ENCODE assay signal across 16 cellular contexts in genomic region chr16:49766280-49766679, GRCh38.
"Had no signal": no experiment of that assay in that cellular context is flagged by ENCODE, and none has a peak within 500 bp of the region (broad histone marks: within the 10 kb centered on the region; RNA-seq: fewer than 3 reads in every experiment).

No MANE protein-coding gene starts in this region.

- H3K9me3 ChIP-seq: adrenal gland, prostate gland, sigmoid colon, upper lobe of left lung had no signal

- H3K4me3 Mint-ChIP-seq: activated B cell treated with CpG ODN at 0.5 μM for 24 hours; activated CD4-positive, alpha-beta T cell treated with anti-CD3 and anti-CD28 coated beads, Interleukin-2, amount 10 ng/mL, durations not matched to agents 7 days and 5 days; T-helper 1 cell treated with Interleukin-12 subunit alpha and Interleukin-12 subunit beta and Interleukin-4 antibody, amounts not matched to agents 30 μg/mL and 1 μg/mL, for 36 hours had no signal

- H3K27me3 Mint-ChIP-seq: activated B cell treated with CpG ODN at 0.5 μM for 24 hours; activated CD4-positive, alpha-beta T cell treated with anti-CD3 and anti-CD28 coated beads, Interleukin-2, amount 10 ng/mL, durations not matched to agents 7 days and 5 days had no signal

- H3K27ac Mint-ChIP-seq: activated B cell treated with CpG ODN at 0.5 μM for 24 hours; activated CD4-positive, alpha-beta T cell treated with anti-CD3 and anti-CD28 coated beads, Interleukin-2, amount 10 ng/mL, durations not matched to agents 7 days and 5 days; T-helper 1 cell treated with Interleukin-12 subunit alpha and Interleukin-12 subunit beta and Interleukin-4 antibody, amounts not matched to agents 30 μg/mL and 1 μg/mL, for 36 hours had no signal

- DNase-seq: activated B cell treated with CpG ODN at 0.5 μM for 24 hours; activated CD4-positive, alpha-beta T cell treated with anti-CD3 and anti-CD28 coated beads, Interleukin-2, amount 10 ng/mL, durations not matched to agents 7 days and 5 days; activated CD8-positive, alpha-beta memory T cell treated with anti-CD3 and anti-CD28 coated beads for 24 hours; activated naive CD4-positive, alpha-beta T cell treated with anti-CD3 and anti-CD28 coated beads, Interleukin-2, amount 50 U/mL, for 16 hours; adrenal gland; cerebellar nuclear complex; dermis blood vessel endothelial cell; foreskin fibroblast; head of caudate nucleus; midbrain; nucleus accumbens; sigmoid colon; stimulated activated naive CD4-positive, alpha-beta T cell; upper lobe of left lung had no signal

- H3K4me1 Mint-ChIP-seq: activated B cell treated with CpG ODN at 0.5 μM for 24 hours; activated CD4-positive, alpha-beta T cell treated with anti-CD3 and anti-CD28 coated beads, Interleukin-2, amount 10 ng/mL, durations not matched to agents 7 days and 5 days had no signal

- H3K9me3 Mint-ChIP-seq: activated B cell treated with CpG ODN at 0.5 μM for 24 hours; activated CD4-positive, alpha-beta T cell treated with anti-CD3 and anti-CD28 coated beads, Interleukin-2, amount 10 ng/mL, durations not matched to agents 7 days and 5 days; T-helper 1 cell treated with Interleukin-12 subunit alpha and Interleukin-12 subunit beta and Interleukin-4 antibody, amounts not matched to agents 30 μg/mL and 1 μg/mL, for 36 hours had no signal

- H3K4me3 ChIP-seq: adrenal gland, prostate gland, sigmoid colon, upper lobe of left lung had no signal

- H3K27me3 ChIP-seq: adrenal gland, sigmoid colon, upper lobe of left lung had no signal

- H3K4me1 ChIP-seq: adrenal gland, prostate gland, sigmoid colon had no signal

- H3K36me3 ChIP-seq: adrenal gland, prostate gland, sigmoid colon, upper lobe of left lung had no signal

- H3K27ac ChIP-seq: adrenal gland, prostate gland, upper lobe of left lung had no signal
